14 cellular contexts compared by ENCODE assay signal in the genomic region with DNA sequence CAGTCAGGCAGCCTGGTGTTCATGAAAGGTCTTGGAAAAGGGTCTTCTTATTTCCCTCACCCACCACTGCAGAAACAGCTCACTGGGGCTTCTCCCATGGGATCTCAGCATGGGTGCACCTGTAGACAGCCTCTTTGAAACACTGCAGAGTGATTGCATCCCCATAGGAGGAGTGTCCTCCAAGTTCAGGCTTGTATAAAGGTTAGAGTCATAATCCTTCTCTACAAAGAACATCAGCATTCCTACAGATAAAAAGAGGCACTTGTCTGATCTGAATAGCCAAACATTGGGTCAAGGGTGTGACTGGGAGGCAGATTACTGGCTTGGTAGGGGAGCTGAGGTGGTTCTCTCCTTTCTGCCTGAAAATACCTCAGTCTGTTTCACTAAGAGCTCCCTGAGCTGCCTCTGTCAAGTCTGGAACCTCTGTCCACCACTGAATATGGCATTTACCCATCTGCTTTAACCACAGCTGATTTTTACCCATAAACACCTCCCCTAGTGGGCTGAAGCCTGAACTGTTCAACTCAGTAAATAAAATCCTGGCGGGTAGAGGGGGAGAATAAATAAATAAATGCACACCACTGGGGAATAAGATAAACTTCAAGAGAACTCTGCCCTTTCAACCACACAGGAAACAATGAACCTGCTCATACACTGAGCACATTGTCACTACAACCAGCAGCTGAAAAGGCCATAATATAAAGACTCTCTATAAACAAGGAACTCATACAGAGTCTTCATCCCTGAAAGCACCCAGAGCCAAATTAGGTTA.
A peak's percentile ranks its signal among the peaks of the same experiment; 100 is the strongest.
DNase-seq lines count a peak whose midpoint lies in the region; ATAC-seq and TF ChIP-seq lines count a peak whose summit lies in the region.
"Had no signal": no experiment of that assay in that cellular context is flagged by ENCODE, and none has a peak within 500 bp of the region (broad histone marks: within the 10 kb centered on the region; RNA-seq: fewer than 3 reads in every experiment).

No MANE protein-coding gene starts in this region.

- TF ChIP-seq CTCF in GM12874 (IDR thresholded peaks at IDR 0.05; ENCODE audit: insufficient read depth, low read depth, low read length) (peak; percentile 40; the same call in 1 of the 2 replicates), activated B cell treated with CpG ODN at 0.5 μM for 24 hours (IDR thresholded peaks at IDR 0.05) (no peak), upper lobe of left lung (IDR thresholded peaks at IDR 0.05) (no peak), PC-9 (conservative IDR thresholded peaks at IDR 0.05) (no peak)

- H3K4me1 ChIP-seq in mesenchymal stem cell (ENCODE audit: control insufficient read depth, insufficient read depth, low read depth, low read length), result no peaks in the 10 kb centered on the region
- H3K4me1 ChIP-seq in upper lobe of left lung, result no peaks in the 10 kb centered on the region
- no peaks in the 10 kb centered on the region for H3K4me1 ChIP-seq in PC-9 (replicated peaks; ENCODE audit: insufficient read depth)
- H3K4me1 ChIP-seq: psoas muscle had no signal

- TF ChIP-seq EP300 in upper lobe of left lung (IDR thresholded peaks at IDR 0.05), result no peak

- H3K27me3 Mint-ChIP-seq in activated B cell treated with CpG ODN at 0.5 μM for 24 hours, result peaks cover 2% of the 10 kb centered on the region

- H3K27ac ChIP-seq in mesenchymal stem cell (ENCODE audit: low read length, poor library complexity, severe bottlenecking), result no peak overlapping the region
- no peak overlapping the region for H3K27ac ChIP-seq in upper lobe of left lung
- no peak overlapping the region for H3K27ac ChIP-seq in PC-9
- H3K27ac ChIP-seq: psoas muscle had no signal

- H3K27ac Mint-ChIP-seq in activated B cell treated with CpG ODN at 0.5 μM for 24 hours, result peak overlapping the region; percentile 68
- H3K27ac Mint-ChIP-seq: mesothelial cell of epicardium had no signal

- no peak overlapping the region for H3K9ac ChIP-seq in mesenchymal stem cell (ENCODE audit: low read length)

- H3K14ac ChIP-seq in mesenchymal stem cell (ENCODE audit: low read length in 2 of 2), result no peak overlapping the region

- H3K79me1 ChIP-seq in mesenchymal stem cell (replicated peaks; ENCODE audit: low read length, poor library complexity, severe bottlenecking), result no peaks in the 10 kb centered on the region

- peaks cover 49% of the 10 kb centered on the region for H3K4me1 Mint-ChIP-seq in activated B cell treated with CpG ODN at 0.5 μM for 24 hours
- H3K4me1 Mint-ChIP-seq: mesothelial cell of epicardium had no signal

- peaks cover 2% of the 10 kb centered on the region for H3K9me3 Mint-ChIP-seq in activated B cell treated with CpG ODN at 0.5 μM for 24 hours

- H2AK5ac ChIP-seq in mesenchymal stem cell (ENCODE audit: low read length, severe bottlenecking), result no peak overlapping the region

- H3K36me3 Mint-ChIP-seq in activated B cell treated with CpG ODN at 0.5 μM for 24 hours (ENCODE audit: low read depth), result no peaks in the 10 kb centered on the region
- H3K36me3 Mint-ChIP-seq: IgD-negative memory B cell had no signal

- CTCF ChIA-PET in activated B cell treated with CpG ODN at 0.5 μM for 24 hours (lab: Charles Lee) (interaction anchor here (0.7 to 2.0 kb wide), 4 partner anchors 14 to 911 kb away, joined by 3 to 14 read pairs (median 3); no protein-coding TSS in a partner anchor), PC-9 (lab: Charles Lee) (interaction anchor here (0.6 kb wide), 1 partner anchor 14 kb away, joined by 4 read pairs; no protein-coding TSS in a partner anchor)

- H3F3A ChIP-seq in PC-9 (ENCODE audit: insufficient read depth, low read depth), result no peaks in the 10 kb centered on the region

- POLR2A ChIA-PET in activated B cell treated with CpG ODN at 0.5 μM for 24 hours (lab: Charles Lee), result interaction anchor here (1.0 to 1.3 kb wide), 2 partner anchors 158 to 188 kb away, joined by 3 to 5 read pairs; a partner anchor contains a TSS
- POLR2A ChIA-PET in PC-9 (lab: Charles Lee; ENCODE audit: unreplicated experiment), result interaction anchor here (0.6 kb wide), 1 partner anchor 9 kb away, joined by 3 read pairs; no protein-coding TSS in a partner anchor

- no peaks in the 10 kb centered on the region for H3K27me3 ChIP-seq in mesenchymal stem cell (ENCODE audit: control insufficient read depth in 1 of 2, insufficient read depth in 1 of 2, low read length in 2 of 2)
- no peaks in the 10 kb centered on the region for H3K27me3 ChIP-seq in upper lobe of left lung
- no peaks in the 10 kb centered on the region for H3K27me3 ChIP-seq in PC-9 (ENCODE audit: insufficient read depth, low read depth)

- H3K23ac ChIP-seq in mesenchymal stem cell (ENCODE audit: low read length in 2 of 2), result no peak overlapping the region

- H2BK15ac ChIP-seq in mesenchymal stem cell (ENCODE audit: low read depth, poor library complexity, severe bottlenecking), result no peak overlapping the region

- intact Hi-C loops in activated B cell treated with CpG ODN at 0.5 μM for 24 hours (cut with micrococcal nuclease) (no loop called here), PC-9 (cut with micrococcal nuclease; ENCODE audit: unreplicated experiment) (no loop called here)

- no peak overlapping the region for H2BK12ac ChIP-seq in mesenchymal stem cell (ENCODE audit: low read length in 2 of 2)

- WGBS in mesenchymal stem cell, result 86% methylated on average over 1 of the region's 1 CpG
- 50 to 64% methylated on average over 1 of the region's 1 CpG for WGBS in upper lobe of left lung, 2 donors

- peak overlapping the region; percentile 15 for H3K4me3 Mint-ChIP-seq in activated B cell treated with CpG ODN at 0.5 μM for 24 hours
- H3K4me3 Mint-ChIP-seq: mesothelial cell of epicardium had no signal

- no peak overlapping the region for H3K18ac ChIP-seq in mesenchymal stem cell (ENCODE audit: low read depth in 1 of 2, low read length in 2 of 2)

- H2BK5ac ChIP-seq in mesenchymal stem cell (ENCODE audit: low read depth, low read length, poor library complexity, severe bottlenecking), result no peak overlapping the region

- TF ChIP-seq POLR2A in upper lobe of left lung (IDR thresholded peaks at IDR 0.05), result no peak

- DNase-seq in activated B cell treated with CpG ODN at 0.5 μM for 24 hours, result no peak
- peak; percentile 6 for DNase-seq in mesenchymal stem cell
- no peak for DNase-seq in SKM-1 (lab: John Stamatoyannopoulos, UW; ENCODE audit: unreplicated experiment)
- no peak for DNase-seq in stimulated activated CD4-positive, alpha-beta T cell treated with anti-CD3 and anti-CD28 coated beads, Interleukin-4, amount 100 ng/mL, for 4 hours
- DNase-seq in upper lobe of left lung, result no peak
- DNase-seq in PC-9, result no peak
- DNase-seq: DMS 273 treated with DMSO at 0.1 percent for 48 hours; effector CD4-positive, alpha-beta T cell; psoas muscle; stimulated activated CD4-positive, alpha-beta T cell treated with anti-CD3 and anti-CD28 coated beads, Interleukin-4, amount 100 ng/mL, for 1 hour had no signal

- ATAC-seq in HG03135 (IDR thresholded peaks at IDR 0.05; ENCODE audit: unreplicated experiment) (peak; percentile 44), activated B cell treated with CpG ODN at 0.5 μM for 24 hours (ENCODE audit: low read depth) (no peak), upper lobe of left lung (ENCODE audit: low FRiP score in 2 of 2) (no peak)
- ATAC-seq: psoas muscle had no signal

- no peak overlapping the region for H3K4me3 ChIP-seq in mesenchymal stem cell (ENCODE audit: insufficient read depth in 1 of 2, low read depth in 1 of 2, low read length in 2 of 2)
- H3K4me3 ChIP-seq in upper lobe of left lung, result no peak overlapping the region
- no peak overlapping the region for H3K4me3 ChIP-seq in PC-9
- H3K4me3 ChIP-seq: psoas muscle had no signal

- BruUV-seq in PC-9 (replicated peaks; lab: Mats Ljungman, UMichigan), result no TSS peak

- H4K91ac ChIP-seq in mesenchymal stem cell (ENCODE audit: low read length), result no peak overlapping the region

- H3K36me3 ChIP-seq in mesenchymal stem cell (ENCODE audit: control insufficient read depth in 1 of 2, insufficient read depth in 2 of 2, low read depth in 1 of 2, low read length in 2 of 2) (no peaks in the 10 kb centered on the region), upper lobe of left lung (no peaks in the 10 kb centered on the region), PC-9 (ENCODE audit: low read depth) (no peaks in the 10 kb centered on the region)

- no peaks in the 10 kb centered on the region for H3K9me2 ChIP-seq in PC-9 (ENCODE audit: insufficient read depth)

- H3K79me2 ChIP-seq in PC-9 (ENCODE audit: low read depth), result no peaks in the 10 kb centered on the region

- H4K20me1 ChIP-seq in PC-9 (ENCODE audit: insufficient read depth), result no peaks in the 10 kb centered on the region

- no peak overlapping the region for H2BK120ac ChIP-seq in mesenchymal stem cell (ENCODE audit: low read depth, low read length)

- H3K4me2 ChIP-seq in mesenchymal stem cell (ENCODE audit: low read length, poor library complexity, severe bottlenecking) (no peak overlapping the region), PC-9 (no peak overlapping the region)

- H2AFZ ChIP-seq in mesenchymal stem cell (ENCODE audit: low read depth, low read length) (no peak overlapping the region), PC-9 (no peak overlapping the region)

- H3K9me3 ChIP-seq in mesenchymal stem cell (ENCODE audit: control insufficient read depth, low read length), result peaks cover 8% of the 10 kb centered on the region
- H3K9me3 ChIP-seq in upper lobe of left lung, result peaks cover 0 to 3% (median 0%) of the 10 kb centered on the region in 4 donors
- peaks cover 8% of the 10 kb centered on the region; the same call in 1 of the 2 replicates for H3K9me3 ChIP-seq in PC-9 (ENCODE audit: insufficient read depth, low read depth)

- no peak overlapping the region for H4K8ac ChIP-seq in mesenchymal stem cell (ENCODE audit: low read length)

- no peak overlapping the region for H3K4ac ChIP-seq in mesenchymal stem cell (ENCODE audit: low read depth in 1 of 2, low read length in 2 of 2)
